In genomic region chr17:61862975-61863800, GRCh38 we compare ENCODE assay signal across 8 cellular contexts. TPM values are rescaled to one million over a fixed set of nuclear protein-coding genes. Genes with fewer than 3 reads are reported as not detected.
DNase-seq lines count a peak whose midpoint lies in the region; ATAC-seq and TF ChIP-seq lines count a peak whose summit lies in the region.

Gene BRIP1, minus strand, starts transcription at chr17:61863528. Its CDS starts 1,989 bp downstream, at chr17:61861539.

- TF ChIP-seq RAD21 in liver (IDR thresholded peaks at IDR 0.05) = no peak

- H3K27ac ChIP-seq in C4-2B (peak within 1 kb of the TSS; percentile 83), liver (ENCODE audit: low read depth in 1 of 2, low read length in 2 of 2) (peak within 1 kb of the TSS; percentile 69 to 85)

- CTCF ChIA-PET in activated CD4-positive, alpha-beta T cell treated with anti-CD3 and anti-CD28 coated beads, Interleukin-2, amount 10 ng/mL, durations not matched to agents 7 days and 5 days (lab: Charles Lee) = interaction anchor here (0.6 to 1.6 kb wide), 10 partner anchors 16 to 935 kb away, joined by 3 to 8 read pairs (median 3); no protein-coding TSS in a partner anchor

- no peaks in the 10 kb centered on the region for H3K9me3 Mint-ChIP-seq in activated CD4-positive, alpha-beta T cell treated with anti-CD3 and anti-CD28 coated beads, Interleukin-2, amount 10 ng/mL, durations not matched to agents 7 days and 5 days

- H3K27me3 ChIP-seq in liver (ENCODE audit: control insufficient read depth in 4 of 4, insufficient read depth in 4 of 4, low read length in 3 of 4) = no peaks in the 10 kb centered on the region

- peak within 1 kb of the TSS; percentile 94 for H3K27ac Mint-ChIP-seq in activated CD4-positive, alpha-beta T cell treated with anti-CD3 and anti-CD28 coated beads, Interleukin-2, amount 10 ng/mL, durations not matched to agents 7 days and 5 days

- peaks cover 43% of the 10 kb centered on the region for H3K4me1 Mint-ChIP-seq in activated CD4-positive, alpha-beta T cell treated with anti-CD3 and anti-CD28 coated beads, Interleukin-2, amount 10 ng/mL, durations not matched to agents 7 days and 5 days

- peak within 1 kb of the TSS; percentile 84 to 99 (median 98) for H3K4me3 ChIP-seq in liver (ENCODE audit: low read depth in 1 of 3, low read length in 3 of 3)

- WGBS in liver = under 1% methylated on average over 43 of the region's 43 CpGs

- peak within 1 kb of the TSS; percentile 87 for H3K4me3 Mint-ChIP-seq in activated CD4-positive, alpha-beta T cell treated with anti-CD3 and anti-CD28 coated beads, Interleukin-2, amount 10 ng/mL, durations not matched to agents 7 days and 5 days

- TF ChIP-seq CTCF in C4-2B (conservative IDR thresholded peaks at IDR 0.05) (no peak), liver (IDR thresholded peaks at IDR 0.05; ENCODE audit: low read depth, low read length, missing input control) (no peak)

- H3K27me3 Mint-ChIP-seq in activated CD4-positive, alpha-beta T cell treated with anti-CD3 and anti-CD28 coated beads, Interleukin-2, amount 10 ng/mL, durations not matched to agents 7 days and 5 days = no peaks in the 10 kb centered on the region

- peaks cover 0 to 6% (median 3%) of the 10 kb centered on the region in 4 donors for H3K36me3 ChIP-seq in liver (ENCODE audit: control insufficient read depth in 4 of 4, insufficient read depth in 3 of 4, low read depth in 1 of 4, low read length in 3 of 4)

- ATAC-seq in GM19395 (IDR thresholded peaks at IDR 0.05; ENCODE audit: unreplicated experiment) (peak; percentile 91), HG03558 (IDR thresholded peaks at IDR 0.05; ENCODE audit: extremely low read depth, unreplicated experiment) (peak; percentile 51)

- POLR2A ChIA-PET in activated CD4-positive, alpha-beta T cell treated with anti-CD3 and anti-CD28 coated beads, Interleukin-2, amount 10 ng/mL, durations not matched to agents 7 days and 5 days (lab: Charles Lee) = interaction anchor here (0.7 to 1.3 kb wide), 5 partner anchors 11 to 907 kb away, joined by 3 to 7 read pairs (median 3); no protein-coding TSS in a partner anchor

- peak; percentile 95 for DNase-seq in NCI-H748 (lab: John Stamatoyannopoulos, UW; ENCODE audit: unreplicated experiment)
- DNase-seq in activated CD4-positive, alpha-beta T cell treated with anti-CD3 and anti-CD28 coated beads, Interleukin-2, amount 10 ng/mL, durations not matched to agents 7 days and 5 days = peak; percentile 95
- DNase-seq in dermis microvascular lymphatic vessel endothelial cell (ENCODE audit: low read depth in 2 of 2) = peak; percentile 81 to 94
- DNase-seq in stimulated activated CD4-positive, alpha-beta T cell treated with anti-CD3 and anti-CD28 coated beads, Interleukin-4, amount 100 ng/mL, for 1 hour = peak; percentile 85

- peak within 1 kb of the TSS; percentile 85 to 90 for H3K9ac ChIP-seq in liver (ENCODE audit: low read depth in 1 of 2, low read length in 2 of 2)

- H3K4me1 ChIP-seq in liver (ENCODE audit: control insufficient read depth in 4 of 4, insufficient read depth in 4 of 4, low read length in 3 of 4) = peaks cover 0 to 19% (median 10%) of the 10 kb centered on the region in 4 donors

- no peaks in the 10 kb centered on the region for H3K9me3 ChIP-seq in liver (ENCODE audit: control insufficient read depth in 4 of 4, low read length in 3 of 4)

- H3K36me3 Mint-ChIP-seq in activated CD4-positive, alpha-beta T cell treated with anti-CD3 and anti-CD28 coated beads, Interleukin-2, amount 10 ng/mL, durations not matched to agents 7 days and 5 days (ENCODE audit: low read depth) = peaks cover 18% of the 10 kb centered on the region

TF ChIP-seq in liver, 16 proteins besides CTCF, POLR2A, EP300 and RAD21:
- peak; percentile 80 to 84 for TF ChIP-seq EGR1 (IDR thresholded peaks at IDR 0.05; ENCODE audit: low read depth in 2 of 2)
- peak; percentile 95 for TF ChIP-seq SP1 (IDR thresholded peaks at IDR 0.05)
- TF ChIP-seq, protein P1, sequence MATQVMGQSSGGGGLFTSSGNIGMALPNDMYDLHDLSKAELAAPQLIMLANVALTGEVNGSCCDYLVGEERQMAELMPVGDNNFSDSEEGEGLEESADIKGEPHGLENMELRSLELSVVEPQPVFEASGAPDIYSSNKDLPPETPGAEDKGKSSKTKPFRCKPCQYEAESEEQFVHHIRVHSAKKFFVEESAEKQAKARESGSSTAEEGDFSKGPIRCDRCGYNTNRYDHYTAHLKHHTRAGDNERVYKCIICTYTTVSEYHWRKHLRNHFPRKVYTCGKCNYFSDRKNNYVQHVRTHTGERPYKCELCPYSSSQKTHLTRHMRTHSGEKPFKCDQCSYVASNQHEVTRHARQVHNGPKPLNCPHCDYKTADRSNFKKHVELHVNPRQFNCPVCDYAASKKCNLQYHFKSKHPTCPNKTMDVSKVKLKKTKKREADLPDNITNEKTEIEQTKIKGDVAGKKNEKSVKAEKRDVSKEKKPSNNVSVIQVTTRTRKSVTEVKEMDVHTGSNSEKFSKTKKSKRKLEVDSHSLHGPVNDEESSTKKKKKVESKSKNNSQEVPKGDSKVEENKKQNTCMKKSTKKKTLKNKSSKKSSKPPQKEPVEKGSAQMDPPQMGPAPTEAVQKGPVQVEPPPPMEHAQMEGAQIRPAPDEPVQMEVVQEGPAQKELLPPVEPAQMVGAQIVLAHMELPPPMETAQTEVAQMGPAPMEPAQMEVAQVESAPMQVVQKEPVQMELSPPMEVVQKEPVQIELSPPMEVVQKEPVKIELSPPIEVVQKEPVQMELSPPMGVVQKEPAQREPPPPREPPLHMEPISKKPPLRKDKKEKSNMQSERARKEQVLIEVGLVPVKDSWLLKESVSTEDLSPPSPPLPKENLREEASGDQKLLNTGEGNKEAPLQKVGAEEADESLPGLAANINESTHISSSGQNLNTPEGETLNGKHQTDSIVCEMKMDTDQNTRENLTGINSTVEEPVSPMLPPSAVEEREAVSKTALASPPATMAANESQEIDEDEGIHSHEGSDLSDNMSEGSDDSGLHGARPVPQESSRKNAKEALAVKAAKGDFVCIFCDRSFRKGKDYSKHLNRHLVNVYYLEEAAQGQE (IDR thresholded peaks at IDR 0.05) = peak; percentile 82
- TF ChIP-seq HNF4G (IDR thresholded peaks at IDR 0.05) = peak; percentile 84
- no peak for TF ChIP-seq FOXA1 (IDR thresholded peaks at IDR 0.05)
- peak; percentile 33 to 61 for TF ChIP-seq RXRA (IDR thresholded peaks at IDR 0.05)
- TF ChIP-seq HNF4A (conservative IDR thresholded peaks at IDR 0.05) = peak; percentile 85 to 91
- no peak for TF ChIP-seq FOXA2 (IDR thresholded peaks at IDR 0.05)
- TF ChIP-seq GABPA (IDR thresholded peaks at IDR 0.05 in 1 of 2, conservative IDR thresholded peaks at IDR 0.05 in 1 of 2) = peak in 1 of 2 donors; percentile 59
- TF ChIP-seq, protein P2, sequence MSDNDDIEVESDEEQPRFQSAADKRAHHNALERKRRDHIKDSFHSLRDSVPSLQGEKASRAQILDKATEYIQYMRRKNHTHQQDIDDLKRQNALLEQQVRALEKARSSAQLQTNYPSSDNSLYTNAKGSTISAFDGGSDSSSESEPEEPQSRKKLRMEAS (IDR thresholded peaks at IDR 0.05) = peak; percentile 35
- TF ChIP-seq YY1 (IDR thresholded peaks at IDR 0.05) = peak; percentile 64
- TF ChIP-seq JUND (IDR thresholded peaks at IDR 0.05) = peak; percentile 32 to 56
- peak; percentile 60 for TF ChIP-seq ZBTB33 (IDR thresholded peaks at IDR 0.05)
- TF ChIP-seq NR2F2 (IDR thresholded peaks at IDR 0.05) = peak; percentile 50
- TF ChIP-seq, protein P3, sequence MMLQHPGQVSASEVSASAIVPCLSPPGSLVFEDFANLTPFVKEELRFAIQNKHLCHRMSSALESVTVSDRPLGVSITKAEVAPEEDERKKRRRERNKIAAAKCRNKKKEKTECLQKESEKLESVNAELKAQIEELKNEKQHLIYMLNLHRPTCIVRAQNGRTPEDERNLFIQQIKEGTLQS (IDR thresholded peaks at IDR 0.05) = no peak
- TF ChIP-seq TAF1 (conservative IDR thresholded peaks at IDR 0.05) = peak; percentile 90

RNA-seq across cellular contexts. Expression of gene BRIP1, which starts in this region (rescaled TPM):
- total RNA-seq in activated CD4-positive, alpha-beta T cell treated with anti-CD3 and anti-CD28 coated beads, Interleukin-2, amount 10 ng/mL, durations not matched to agents 7 days and 5 days = 10 to 100 TPM; 24.3 to 28.7 TPM
- total RNA-seq in dermis microvascular lymphatic vessel endothelial cell = 3.0 and 6.4 TPM in 2 replicates
- total RNA-seq in liver = 10 to 100 TPM in 1 of 2 donors, 1 to 10 TPM in 1; 1.5 to 10.3 TPM
- polyA plus RNA-seq in liver = under 1 TPM; 0.24 to 0.29 TPM

Comparison
In these comparisons a context has a peak if more than half of its experiments do, and no peak if none do; other contexts are left out.
1. Peak in every context shown above with its lines: DNase-seq, ATAC-seq, H3K4me3 ChIP-seq and H3K27ac ChIP-seq.